ENCODE assay signal across 24 cellular contexts in genomic region chr17:66698270-66698669, GRCh38.
DNase-seq lines count a peak whose midpoint lies in the region; ATAC-seq, FAIRE-seq and TF ChIP-seq lines count a peak whose summit lies in the region.
"Had no signal": no experiment of that assay in that cellular context is flagged by ENCODE, and none has a peak within 500 bp of the region (broad histone marks: within the 10 kb centered on the region; RNA-seq: fewer than 3 reads in every experiment).

No MANE protein-coding gene starts in this region.

- H3K4me1 Mint-ChIP-seq in activated CD4-positive, alpha-beta T cell treated with anti-CD3 and anti-CD28 coated beads for 36 hours = peaks cover 22% of the 10 kb centered on the region
- H3K4me1 Mint-ChIP-seq in activated naive CD4-positive, alpha-beta T cell treated with anti-CD3 and anti-CD28 coated beads, Interleukin-2, amount 50 U/mL, for 24 hours = peaks cover 22% of the 10 kb centered on the region
- H3K4me1 Mint-ChIP-seq in activated naive CD4-positive, alpha-beta T cell treated with anti-CD3 and anti-CD28 coated beads for 36 hours (ENCODE audit: low read depth) = peaks cover 10% of the 10 kb centered on the region
- H3K4me1 Mint-ChIP-seq: B cell, GM23338 had no signal

- H3K9me3 ChIP-seq in HCT116 (ENCODE audit: control insufficient read depth in 1 of 2, insufficient read depth in 1 of 2, low read depth in 1 of 2, low read length in 2 of 2) = no peaks in the 10 kb centered on the region
- peaks cover 9% of the 10 kb centered on the region; the same call in 2 of the 3 replicates for H3K9me3 ChIP-seq in GM12878 (replicated peaks; ENCODE audit: control insufficient read depth, insufficient read depth, low read length)

- H3K9me2 ChIP-seq in HCT116 (ENCODE audit: insufficient read depth) = no peaks in the 10 kb centered on the region

- peak overlapping the region; percentile 24 for H3K27ac Mint-ChIP-seq in activated CD4-positive, alpha-beta T cell treated with anti-CD3 and anti-CD28 coated beads for 36 hours
- H3K27ac Mint-ChIP-seq in activated naive CD4-positive, alpha-beta T cell treated with anti-CD3 and anti-CD28 coated beads, Interleukin-2, amount 50 U/mL, for 24 hours = peak overlapping the region; percentile 75
- H3K27ac Mint-ChIP-seq in activated naive CD4-positive, alpha-beta T cell treated with anti-CD3 and anti-CD28 coated beads for 36 hours = no peak overlapping the region
- H3K27ac Mint-ChIP-seq: B cell; CD4-positive, CD25-positive, alpha-beta regulatory T cell; CD8-positive, alpha-beta T cell; GM23338; H9 had no signal

- H3K79me2 ChIP-seq in HCT116 (ENCODE audit: insufficient read depth, low read length) = no peaks in the 10 kb centered on the region
- no peaks in the 10 kb centered on the region for H3K79me2 ChIP-seq in GM12878 (ENCODE audit: control insufficient read depth, insufficient read depth, low read length)

- peaks cover 6% of the 10 kb centered on the region for H3K9me3 Mint-ChIP-seq in activated CD4-positive, alpha-beta T cell treated with anti-CD3 and anti-CD28 coated beads for 36 hours (ENCODE audit: low read depth)
- no peaks in the 10 kb centered on the region for H3K9me3 Mint-ChIP-seq in activated naive CD4-positive, alpha-beta T cell treated with anti-CD3 and anti-CD28 coated beads, Interleukin-2, amount 50 U/mL, for 24 hours
- peaks cover 14% of the 10 kb centered on the region for H3K9me3 Mint-ChIP-seq in activated naive CD4-positive, alpha-beta T cell treated with anti-CD3 and anti-CD28 coated beads for 36 hours
- H3K9me3 Mint-ChIP-seq: GM23338, H9 had no signal

- in situ Hi-C loops in GM12878 (cut with MboI) = no loop called here

- TF ChIP-seq POLR2A in HCT116 (IDR thresholded peaks at IDR 0.05; ENCODE audit: borderline replicate concordance, extremely low read depth, insufficient read depth, insufficient read length) (no peak), GM12878 (IDR thresholded peaks at IDR 0.05; ENCODE audit: low read depth, low read length) (no peak)

- DNase-seq in activated CD4-positive, alpha-beta T cell treated with anti-CD3 and anti-CD28 coated beads for 36 hours = no peak
- DNase-seq in activated CD4-positive, alpha-beta T cell treated with anti-CD3 and anti-CD28 coated beads for 1 hour = no peak
- DNase-seq in activated naive CD4-positive, alpha-beta T cell treated with anti-CD3 and anti-CD28 coated beads for 36 hours = no peak
- DNase-seq in HCT116 (ENCODE audit: low read depth, low spot score) (no peak), GM12878 (ENCODE audit: low read depth, low spot score) (no peak), COLO668 (lab: John Stamatoyannopoulos, UW; ENCODE audit: unreplicated experiment) (no peak), posterior cingulate gyrus (no peak)
- DNase-seq: CD4-positive, CD25-positive, alpha-beta regulatory T cell; CD8-positive, alpha-beta T cell; DMS 273 treated with DMSO at 0.1 percent for 48 hours; DMS79; EL; GDM1 had no signal

- H4K20me1 ChIP-seq in HCT116 (ENCODE audit: insufficient read depth) (no peaks in the 10 kb centered on the region), GM12878 (ENCODE audit: control insufficient read depth, insufficient read depth) (no peaks in the 10 kb centered on the region)
- H4K20me1 ChIP-seq: BLaER1 had no signal

- SMC1A ChIA-PET in GM12878 (lab: Charles Lee; ENCODE audit: uncharacterized antibody, unreplicated experiment) = interaction anchor here (1.0 to 1.5 kb wide), 2 partner anchors 10 to 73 kb away, joined by 3 to 5 read pairs; no protein-coding TSS in a partner anchor

- H3K4me2 ChIP-seq in HCT116 (ENCODE audit: low read length) (no peak overlapping the region), GM12878 (ENCODE audit: control insufficient read depth, insufficient read depth) (no peak overlapping the region)
- H3K4me2 ChIP-seq: BLaER1, GM23338 had no signal

- H3K27me3 ChIP-seq in HCT116 (ENCODE audit: insufficient read depth, low read length) (no peaks in the 10 kb centered on the region), GM12878 (replicated peaks in 1 of 2; ENCODE audit: control insufficient read depth in 2 of 2, insufficient read depth in 2 of 2, low read length in 1 of 2) (no peaks in the 10 kb centered on the region)
- H3K27me3 ChIP-seq: BLaER1 had no signal

- peaks cover 64% of the 10 kb centered on the region for H3K36me3 Mint-ChIP-seq in activated CD4-positive, alpha-beta T cell treated with anti-CD3 and anti-CD28 coated beads for 36 hours (ENCODE audit: low read depth)
- peaks cover 57% of the 10 kb centered on the region for H3K36me3 Mint-ChIP-seq in activated naive CD4-positive, alpha-beta T cell treated with anti-CD3 and anti-CD28 coated beads, Interleukin-2, amount 50 U/mL, for 24 hours
- H3K36me3 Mint-ChIP-seq in activated naive CD4-positive, alpha-beta T cell treated with anti-CD3 and anti-CD28 coated beads for 36 hours (ENCODE audit: low read depth) = peaks cover 54% of the 10 kb centered on the region

- H3K4me3 ChIP-seq in HCT116 (replicated peaks in 1 of 2; ENCODE audit: low read depth in 1 of 2, low read length in 2 of 2) (no peak overlapping the region), GM12878 (no peak overlapping the region)
- H3K4me3 ChIP-seq: BLaER1, GM23338 had no signal

- no peak overlapping the region for H3K4me3 Mint-ChIP-seq in activated CD4-positive, alpha-beta T cell treated with anti-CD3 and anti-CD28 coated beads for 36 hours
- H3K4me3 Mint-ChIP-seq in activated naive CD4-positive, alpha-beta T cell treated with anti-CD3 and anti-CD28 coated beads, Interleukin-2, amount 50 U/mL, for 24 hours = no peak overlapping the region
- no peak overlapping the region for H3K4me3 Mint-ChIP-seq in activated naive CD4-positive, alpha-beta T cell treated with anti-CD3 and anti-CD28 coated beads for 36 hours
- H3K4me3 Mint-ChIP-seq: B cell; CD4-positive, CD25-positive, alpha-beta regulatory T cell; CD8-positive, alpha-beta T cell; GM23338; H9 had no signal

- no peak for TF ChIP-seq EP300 in GM12878 (IDR thresholded peaks at IDR 0.05; ENCODE audit: borderline replicate concordance in 1 of 2, control insufficient read depth in 1 of 2, low read depth in 2 of 2, low read length in 2 of 2)

- CTCF ChIA-PET in activated CD4-positive, alpha-beta T cell treated with anti-CD3 and anti-CD28 coated beads for 36 hours (lab: Charles Lee) = interaction anchor here (0.6 to 0.9 kb wide), 2 partner anchors 498 to 1435 kb away, joined by 3 to 4 read pairs; no protein-coding TSS in a partner anchor
- CTCF ChIA-PET in activated naive CD4-positive, alpha-beta T cell treated with anti-CD3 and anti-CD28 coated beads for 36 hours (lab: Charles Lee) = interaction anchor here (0.9 kb wide), 1 partner anchor 498 kb away, joined by 5 read pairs; no protein-coding TSS in a partner anchor
- CTCF ChIA-PET in HCT116 (lab: Charles Lee) = interaction anchor here (0.7 kb wide), 1 partner anchor 20 kb away, joined by 3 read pairs; no protein-coding TSS in a partner anchor
- CTCF ChIA-PET in GM12878 (lab: Yijun Ruan, JAX) = interaction anchor here (0.7 to 1.2 kb wide), 2 partner anchors 9 to 850 kb away, joined by 3 to 4 read pairs; no protein-coding TSS in a partner anchor

- no peaks in the 10 kb centered on the region for H3K27me3 Mint-ChIP-seq in activated CD4-positive, alpha-beta T cell treated with anti-CD3 and anti-CD28 coated beads for 36 hours
- H3K27me3 Mint-ChIP-seq in activated naive CD4-positive, alpha-beta T cell treated with anti-CD3 and anti-CD28 coated beads, Interleukin-2, amount 50 U/mL, for 24 hours = no peaks in the 10 kb centered on the region
- no peaks in the 10 kb centered on the region for H3K27me3 Mint-ChIP-seq in activated naive CD4-positive, alpha-beta T cell treated with anti-CD3 and anti-CD28 coated beads for 36 hours (ENCODE audit: low read depth)
- H3K27me3 Mint-ChIP-seq: B cell; CD4-positive, CD25-positive, alpha-beta regulatory T cell had no signal

- H3K9ac ChIP-seq in HCT116 (ENCODE audit: low read length) = no peak overlapping the region
- H3K9ac ChIP-seq in GM12878 (ENCODE audit: control insufficient read depth, insufficient read depth, low read length) = no peak overlapping the region
- H3K9ac ChIP-seq: BLaER1 had no signal

- RAD21 ChIA-PET in HCT116 (lab: Charles Lee; ENCODE audit: low non-redundant PET in 1 of 2, low total read pairs in 2 of 2, uncharacterized antibody in 2 of 2, unreplicated experiment in 2 of 2) = no interaction called here
- RAD21 ChIA-PET in GM12878 (lab: Charles Lee; ENCODE audit: unreplicated experiment) = interaction anchor here (0.7 to 1.8 kb wide), 4 partner anchors 13 to 404 kb away, joined by 3 to 6 read pairs (median 4); no protein-coding TSS in a partner anchor

- TF ChIP-seq CTCF in HCT116 (IDR thresholded peaks at IDR 0.05 in 2 of 3, conservative IDR thresholded peaks at IDR 0.05 in 1 of 3; ENCODE audit: borderline replicate concordance in 1 of 3, insufficient read depth in 1 of 3, low read depth in 2 of 3, low read length in 2 of 3) (no peak), GM12878 (IDR thresholded peaks at IDR 0.05 in 2 of 3, conservative IDR thresholded peaks at IDR 0.05 in 1 of 3; ENCODE audit: control insufficient read depth in 2 of 3, extremely low read depth in 1 of 3, insufficient read depth in 1 of 3, low read depth in 3 of 3, low read length in 3 of 3) (no peak)

- no peak overlapping the region for H3K27ac ChIP-seq in HCT116 (ENCODE audit: low read depth, low read length)
- no peak overlapping the region for H3K27ac ChIP-seq in GM12878 (ENCODE audit: control insufficient read depth, insufficient read depth)
- H3K27ac ChIP-seq: 22Rv1, BLaER1, C4-2B had no signal

- no peak for FAIRE-seq in GM12878 (lab: Jason Lieb, UNC)
- FAIRE-seq: A204.1, D721Med, GM12891, GM18507 had no signal

- BruUV-seq in HCT116 (replicated peaks; lab: Mats Ljungman, UMichigan) (no TSS peak), GM12878 (replicated peaks; lab: Mats Ljungman, UMichigan) (no TSS peak)

- intact Hi-C loops in activated CD4-positive, alpha-beta T cell treated with anti-CD3 and anti-CD28 coated beads for 36 hours (cut with DNase I, micrococcal nuclease) = no loop called here
- intact Hi-C loops in activated naive CD4-positive, alpha-beta T cell treated with anti-CD3 and anti-CD28 coated beads for 36 hours (cut with micrococcal nuclease) = no loop called here
- intact Hi-C loops in HCT116 (cut with micrococcal nuclease) = no loop called here
- intact Hi-C loops in GM12878 (cut with micrococcal nuclease; ENCODE audit: unreplicated experiment) = no loop called here
- intact Hi-C loops in posterior cingulate gyrus (cut with DNase I) = no loop called here

- H3K36me3 ChIP-seq in HCT116 (ENCODE audit: control insufficient read depth in 1 of 2, insufficient read depth in 2 of 2, low read length in 2 of 2) (no peaks in the 10 kb centered on the region), GM12878 (ENCODE audit: control insufficient read depth in 2 of 2, insufficient read depth in 2 of 2, low read length in 1 of 2) (no peaks in the 10 kb centered on the region)

- ATAC-seq in activated CD4-positive, alpha-beta T cell treated with anti-CD3 and anti-CD28 coated beads for 36 hours = no peak
- no peak for ATAC-seq in HCT116
- no peak for ATAC-seq in GM12878
- ATAC-seq: CD8-positive, alpha-beta T cell; GM23338 had no signal

- no peak for TF ChIP-seq RAD21 in HCT116 (IDR thresholded peaks at IDR 0.05; ENCODE audit: low read depth)
- TF ChIP-seq RAD21 in GM12878 (IDR thresholded peaks at IDR 0.05; ENCODE audit: insufficient read depth, low read depth, low read length) = no peak

- H3K4me1 ChIP-seq in HCT116 (ENCODE audit: control insufficient read depth in 1 of 2, insufficient read depth in 2 of 2, low read length in 2 of 2) (no peaks in the 10 kb centered on the region), GM12878 (ENCODE audit: control insufficient read depth, insufficient read depth, low read length) (no peaks in the 10 kb centered on the region)
- H3K4me1 ChIP-seq: BLaER1 had no signal

- POLR2A ChIA-PET in activated CD4-positive, alpha-beta T cell treated with anti-CD3 and anti-CD28 coated beads for 36 hours (lab: Charles Lee) = no interaction called here
- POLR2A ChIA-PET in HCT116 (lab: Charles Lee) = no interaction called here
- POLR2A ChIA-PET in GM12878 (lab: Charles Lee) = no interaction called here

- no peak overlapping the region for H2AFZ ChIP-seq in HCT116 (ENCODE audit: low read depth, low read length, poor library complexity, severe bottlenecking)
- no peak overlapping the region for H2AFZ ChIP-seq in GM12878 (ENCODE audit: control insufficient read depth, low read depth, low read length)
- H2AFZ ChIP-seq: GM23338 had no signal
